ENCODE assay signal across 8 cellular contexts in the genomic region with DNA sequence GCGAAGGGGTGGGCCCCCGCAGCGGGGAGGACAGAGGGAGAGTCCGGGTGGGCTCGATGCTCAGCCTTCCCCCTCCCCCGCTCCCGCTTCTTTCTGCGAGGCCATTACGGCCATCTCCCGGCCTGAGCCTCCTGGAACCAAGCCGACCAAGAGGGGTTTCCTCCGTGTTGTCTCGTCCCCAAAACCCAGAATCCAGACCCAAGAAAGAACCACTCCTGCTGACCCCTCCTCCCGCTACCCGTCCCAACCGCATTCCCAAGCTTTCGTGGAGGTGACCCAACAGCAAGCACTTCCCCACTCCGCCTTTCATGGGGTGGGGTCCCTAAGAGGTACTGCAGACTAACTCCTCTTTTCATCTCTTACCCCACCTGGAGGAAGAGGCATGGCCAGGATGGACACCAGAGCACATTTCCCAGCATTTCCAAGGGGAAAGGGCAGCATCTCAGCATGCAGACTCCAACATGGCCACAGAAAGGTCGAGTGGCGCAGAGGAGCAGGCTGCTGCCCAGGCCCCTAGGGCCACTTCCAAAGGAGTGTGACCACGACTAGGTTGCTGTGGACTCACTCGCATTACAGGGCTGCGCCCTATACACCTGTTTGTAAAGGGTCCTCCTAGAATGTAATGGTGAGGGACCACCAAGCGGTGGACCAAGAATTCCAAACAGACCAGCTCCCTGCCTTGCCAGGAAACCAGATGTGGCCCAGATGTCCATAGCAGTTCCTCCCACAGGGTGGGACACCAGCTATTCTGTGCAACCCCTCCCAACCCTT. TPM values are rescaled to one million over a fixed set of nuclear protein-coding genes. Genes with fewer than 3 reads are reported as not detected.
DNase-seq lines count a peak whose midpoint lies in the region; ATAC-seq and TF ChIP-seq lines count a peak whose summit lies in the region.

No MANE protein-coding gene starts in this region.

- DNase-seq in ascending aorta (ENCODE audit: low spot score in 2 of 2) (no peak), left lobe of liver (ENCODE audit: low spot score) (no peak), tibial artery (no peak), anterior cingulate cortex (lab: John Stamatoyannopoulos, UW) (no peak), amniotic stem cell (lab: John Stamatoyannopoulos, UW) (no peak)

- TF ChIP-seq CTCF in GM12872 (IDR thresholded peaks at IDR 0.05; ENCODE audit: insufficient read depth, low read depth, low read length), result peak; percentile 61
- no peak for TF ChIP-seq CTCF in ascending aorta (IDR thresholded peaks at IDR 0.05)
- TF ChIP-seq CTCF in tibial artery (IDR thresholded peaks at IDR 0.05), result no peak

- peak overlapping the region; percentile 13 to 54 for H3K27ac ChIP-seq in ascending aorta
- peak overlapping the region; percentile 75 to 76 for H3K27ac ChIP-seq in tibial artery

- intact Hi-C loops in ascending aorta (cut with DNase I), result loop anchor here (1.0 to 2.0 kb wide), 3 partner anchors 15 to 304 kb away; no protein-coding TSS in a partner anchor
- intact Hi-C loops in tibial artery (cut with DNase I; ENCODE audit: low total_unique reads), result loop anchor here (2.0 kb wide), 1 partner anchor 305 kb away; no protein-coding TSS in a partner anchor

- H3K9me3 ChIP-seq in ascending aorta (no peaks in the 10 kb centered on the region), tibial artery (no peaks in the 10 kb centered on the region)

- no peaks in the 10 kb centered on the region for H3K36me3 ChIP-seq in ascending aorta
- no peaks in the 10 kb centered on the region for H3K36me3 ChIP-seq in tibial artery

- peaks cover 4 to 26% of the 10 kb centered on the region in 2 donors for H3K4me1 ChIP-seq in ascending aorta
- H3K4me1 ChIP-seq in tibial artery, result peaks cover 0 to 52% (median 36%) of the 10 kb centered on the region in 4 donors

- H3K4me3 ChIP-seq in ascending aorta (peak overlapping the region; percentile 57 to 71), tibial artery (peak overlapping the region; percentile 51 to 61)

- ATAC-seq in HG03439 (IDR thresholded peaks at IDR 0.05; ENCODE audit: unreplicated experiment), result peak; percentile 11
- peak; percentile 1 for ATAC-seq in left lobe of liver
- ATAC-seq in HG02763 (IDR thresholded peaks at IDR 0.05; ENCODE audit: unreplicated experiment), result no peak

- H3K27me3 ChIP-seq in ascending aorta (no peaks in the 10 kb centered on the region), tibial artery (peaks cover 0 to 8% of the 10 kb centered on the region in 2 donors)

RNA-seq across cellular contexts. Expression of a gene that starts 53.5 kb away (rescaled TPM):
- total RNA-seq in ascending aorta (61.8 TPM), left lobe of liver (35.3 TPM)

RNA-seq across cellular contexts. Expression of a gene that starts 53.6 kb away (rescaled TPM):
- total RNA-seq in ascending aorta, result 9.6 TPM
- 38.0 TPM for total RNA-seq in left lobe of liver
